1 cellular context compared by ENCODE assay signal in genomic region chr11:95778699-95779098, GRCh38.
TF ChIP-seq lines count a peak whose summit lies in the region.

No MANE protein-coding gene starts in this region.

TF ChIP-seq in GM12878, 131 proteins besides CTCF, POLR2A, EP300 and RAD21 (continues in another document):
- 0 out of 2 replicates have a peak, but pooled peaks have one; percentile 6 for TF ChIP-seq RUNX3 (IDR thresholded peaks at IDR 0.05; ENCODE audit: low read length)
- no peak for TF ChIP-seq ZNF687 (IDR thresholded peaks at IDR 0.05)
- no peak for TF ChIP-seq ZNF217 (IDR thresholded peaks at IDR 0.05)
- TF ChIP-seq KLF5 (IDR thresholded peaks at IDR 0.05; ENCODE audit: partially characterized antibody), result no peak
- TF ChIP-seq WRNIP1 (IDR thresholded peaks at IDR 0.05; ENCODE audit: borderline replicate concordance, low read depth, low read length), result no peak
- TF ChIP-seq CEBPZ (IDR thresholded peaks at IDR 0.05; ENCODE audit: low read depth, low read length), result no peak
- TF ChIP-seq E2F8 (IDR thresholded peaks at IDR 0.05; ENCODE audit: low read depth, partially characterized antibody), result no peak
- no peak for TF ChIP-seq MEF2B (IDR thresholded peaks at IDR 0.05; ENCODE audit: partially characterized antibody, poor library complexity, severe bottlenecking)
- TF ChIP-seq LARP7 (IDR thresholded peaks at IDR 0.05), result no peak
- no peak for TF ChIP-seq PAX8 (IDR thresholded peaks at IDR 0.05)
- no peak for TF ChIP-seq ZZZ3 (IDR thresholded peaks at IDR 0.05; ENCODE audit: control insufficient read depth, insufficient read length, low read depth)
- no peak for TF ChIP-seq REST (IDR thresholded peaks at IDR 0.05; ENCODE audit: low read depth, low read length)
- TF ChIP-seq RAD51 (IDR thresholded peaks at IDR 0.05), result no peak
- TF ChIP-seq EED (IDR thresholded peaks at IDR 0.05; ENCODE audit: low read depth), result no peak
- no peak for TF ChIP-seq ZBTB11 (CRISPR knock-in tag; IDR thresholded peaks at IDR 0.05)
- TF ChIP-seq SIN3A (IDR thresholded peaks at IDR 0.05; ENCODE audit: low read depth, low read length), result no peak
- TF ChIP-seq BCLAF1 (IDR thresholded peaks at IDR 0.05), result no peak
- no peak for TF ChIP-seq HDGF (IDR thresholded peaks at IDR 0.05)
- peak; percentile 66; the same call in 1 of the 2 replicates for TF ChIP-seq FOXM1 (IDR thresholded peaks at IDR 0.05; ENCODE audit: low read depth, low read length)
- TF ChIP-seq ZBTB33 (IDR thresholded peaks at IDR 0.05), result no peak
- TF ChIP-seq SP1 (IDR thresholded peaks at IDR 0.05; ENCODE audit: low read depth, low read length), result no peak
- peak; percentile 81 for TF ChIP-seq CREB1 (IDR thresholded peaks at IDR 0.05; ENCODE audit: low read depth)
- TF ChIP-seq CHD1 (IDR thresholded peaks at IDR 0.05; ENCODE audit: low read depth, low read length), result no peak
- TF ChIP-seq ZBTB40 (IDR thresholded peaks at IDR 0.05; ENCODE audit: borderline replicate concordance), result no peak
- peak; percentile 73 for TF ChIP-seq ATF7 (IDR thresholded peaks at IDR 0.05; ENCODE audit: low read depth)
- TF ChIP-seq PML (IDR thresholded peaks at IDR 0.05; ENCODE audit: low read length), result no peak
